ENCODE assay signal across 8 cellular contexts in genomic region chr12:51246254-51246853, GRCh38. TPM values are rescaled to one million over a fixed set of nuclear protein-coding genes. Genes with fewer than 3 reads are reported as not detected.
DNase-seq lines count a peak whose midpoint lies in the region; TF ChIP-seq lines count a peak whose summit lies in the region.

No MANE protein-coding gene starts in this region.

- peak; percentile 28 for TF ChIP-seq CTCF in endodermal cell (conservative IDR thresholded peaks at IDR 0.05)
- no peak for TF ChIP-seq CTCF in nephron (IDR thresholded peaks at IDR 0.05; ENCODE audit: unreplicated experiment in 3 of 3)

- 90 to 92% methylated on average over 2 to 7 of the region's 7 CpGs for WGBS in endodermal cell (ENCODE audit: insufficient coverage in 1 of 2, insufficient read length in 1 of 2), 2 experiments

- peak; percentile 25 for DNase-seq in activated naive CD4-positive, alpha-beta T cell treated with Interleukin-2 at 50 U/mL for 16 hours
- DNase-seq in activated naive CD4-positive, alpha-beta T cell (lab: John Stamatoyannopoulos, UW), result no peak
- DNase-seq in SK-N-MC (ENCODE audit: low read depth, low spot score), result peak; percentile 86
- DNase-seq in endodermal cell, result peak; percentile 55
- DNase-seq in NCI-H1694 (lab: John Stamatoyannopoulos, UW), result no peak
- DNase-seq in AG08395 (ENCODE audit: low spot score), result no peak
- DNase-seq in MG63, result no peak

- no peaks in the 10 kb centered on the region for H3K27me3 Mint-ChIP-seq in endodermal cell (ENCODE audit: insufficient read depth)
- no peaks in the 10 kb centered on the region for H3K27me3 Mint-ChIP-seq in nephron (ENCODE audit: low read depth)

- H3K27ac ChIP-seq in SK-N-MC (peak overlapping the region; percentile 96), endodermal cell (ENCODE audit: low read depth, low read length) (no peak overlapping the region)

- H3K4me1 Mint-ChIP-seq in endodermal cell (peaks cover 26% of the 10 kb centered on the region), nephron (peaks cover 14% of the 10 kb centered on the region)

- H3K4me3 Mint-ChIP-seq in endodermal cell, result no peak overlapping the region
- H3K4me3 Mint-ChIP-seq in nephron, result no peak overlapping the region

- H3K9me3 ChIP-seq in SK-N-MC (ENCODE audit: low read depth, low read length) (no peaks in the 10 kb centered on the region), endodermal cell (ENCODE audit: control insufficient read depth, low read length) (no peaks in the 10 kb centered on the region), MG63 (no peaks in the 10 kb centered on the region)

- H3K4me3 ChIP-seq in SK-N-MC (peak overlapping the region; percentile 58), endodermal cell (ENCODE audit: low read length) (no peak overlapping the region), MG63 (no peak overlapping the region)

- H3K36me3 ChIP-seq in SK-N-MC (ENCODE audit: insufficient read depth, low read length), result peaks cover 24% of the 10 kb centered on the region
- peaks cover 53% of the 10 kb centered on the region for H3K36me3 ChIP-seq in endodermal cell (ENCODE audit: control insufficient read depth, insufficient read depth, low read length)
- peaks cover 34% of the 10 kb centered on the region for H3K36me3 ChIP-seq in MG63

- H3K27ac Mint-ChIP-seq in endodermal cell, result peak overlapping the region; percentile 37
- H3K27ac Mint-ChIP-seq in nephron, result peak overlapping the region; percentile 24 to 79 (median 61)

- H3K36me3 Mint-ChIP-seq in endodermal cell (ENCODE audit: low read depth) (peaks cover 56% of the 10 kb centered on the region), nephron (ENCODE audit: low read depth) (peaks cover 27% of the 10 kb centered on the region)

- peaks cover 2% of the 10 kb centered on the region for H3K4me1 ChIP-seq in endodermal cell (ENCODE audit: control insufficient read depth, insufficient read depth, low read length)

- H3K9me3 Mint-ChIP-seq in endodermal cell (no peaks in the 10 kb centered on the region), nephron (no peaks in the 10 kb centered on the region)

- no peak overlapping the region for H3K9ac ChIP-seq in SK-N-MC (ENCODE audit: insufficient read length)
- H3K9ac ChIP-seq in endodermal cell (ENCODE audit: extremely low read depth, low read length, poor library complexity, severe bottlenecking), result no peak overlapping the region

- H3K27me3 ChIP-seq in endodermal cell (ENCODE audit: control insufficient read depth, insufficient read depth, low read length, poor library complexity, severe bottlenecking), result no peaks in the 10 kb centered on the region
- no peaks in the 10 kb centered on the region for H3K27me3 ChIP-seq in MG63

RNA-seq across cellular contexts. Expression of gene DAZAP2, which starts 7.7 kb away (rescaled TPM):
- total RNA-seq in endodermal cell, result 10 to 100 TPM; 31.5 to 42.7 TPM
- 141 TPM for polyA plus RNA-seq in endodermal cell (2013, experiment 1 of 2)
- 131 TPM for polyA plus RNA-seq in endodermal cell (2013, experiment 2 of 2)
- 102 and 192 TPM in 2 replicates for total RNA-seq in MG63 (2014; rRNA removed; shearing (Covaris generic); ENCODE audit: low replicate concordance)

RNA-seq across cellular contexts. Expression of gene SMAGP, which starts 23.9 kb away (rescaled TPM):
- 10 to 100 TPM; 43.5 to 61.2 TPM for total RNA-seq in endodermal cell
- polyA plus RNA-seq in endodermal cell (2013, experiment 1 of 2), result 8.6 TPM
- 10.3 TPM for polyA plus RNA-seq in endodermal cell (2013, experiment 2 of 2)
- 2.1 and 20.1 TPM in 2 replicates for total RNA-seq in MG63 (2014; rRNA removed; shearing (Covaris generic); ENCODE audit: low replicate concordance)

RNA-seq across cellular contexts. Expression of gene POU6F1, which starts 28.5 kb away (rescaled TPM):
- total RNA-seq in endodermal cell, result 10 to 100 TPM; 11.4 to 16.4 TPM
- polyA plus RNA-seq in endodermal cell (2013, experiment 1 of 2), result 8.0 TPM
- polyA plus RNA-seq in endodermal cell (2013, experiment 2 of 2), result 5.8 TPM
- 0.74 and 2.7 TPM in 2 replicates for total RNA-seq in MG63 (2014; rRNA removed; shearing (Covaris generic); ENCODE audit: low replicate concordance)

Comparison
In these comparisons a context has a peak if more than half of its experiments do, and no peak if none do; other contexts are left out.
1. DNase-seq: peak in activated naive CD4-positive, alpha-beta T cell treated with Interleukin-2 at 50 U/mL for 16 hours (single experiment), SK-N-MC (single experiment) and endodermal cell (single experiment); none in activated naive CD4-positive, alpha-beta T cell (0 of 4), NCI-H1694 (single experiment), AG08395 (single experiment) and MG63 (single experiment).